Comparison of ENCODE assay signal across 31 cellular contexts in genomic region chr12:108906971-108907370, GRCh38. TPM values are rescaled to one million over a fixed set of nuclear protein-coding genes. Genes with fewer than 3 reads are reported as not detected.
"Had no signal": no experiment of that assay in that cellular context is flagged by ENCODE, and none has a peak within 500 bp of the region (broad histone marks: within the 10 kb centered on the region; RNA-seq: fewer than 3 reads in every experiment).

No MANE protein-coding gene starts in this region.

- H3K27ac ChIP-seq: SJCRH30, WERI-Rb-1 had no signal

- H3K27me3 ChIP-seq: SJCRH30 had no signal

- H3K4me2 ChIP-seq: SK-N-SH had no signal

- H3K9me3 ChIP-seq: SJCRH30, SK-N-SH had no signal

- H3K4me3 ChIP-seq: SJCRH30 had no signal

- H3K36me3 Mint-ChIP-seq: activated naive CD4-positive, alpha-beta T cell treated with anti-CD3 and anti-CD28 coated beads, Interleukin-2, amount 10 ng/mL, durations not matched to agents 7 days and 5 days; activated naive CD8-positive, alpha-beta T cell treated with anti-CD3 and anti-CD28 coated beads for 36 hours had no signal

- H3K36me3 ChIP-seq: SJCRH30, WERI-Rb-1 had no signal

- H3K9me3 Mint-ChIP-seq: activated CD4-positive, alpha-beta memory T cell treated with anti-CD3 and anti-CD28 coated beads, Interleukin-2, amount 10 ng/mL, durations not matched to agents 7 days and 5 days; activated naive CD4-positive, alpha-beta T cell treated with anti-CD3 and anti-CD28 coated beads, Interleukin-2, amount 10 ng/mL, durations not matched to agents 7 days and 5 days; activated naive CD8-positive, alpha-beta T cell treated with anti-CD3 and anti-CD28 coated beads for 36 hours; activated T-helper 17 cell treated with anti-CD3 and anti-CD28 coated beads, Interleukin-2, amount 50 U/mL, for 72 hours had no signal

- H3K9ac ChIP-seq: SK-N-SH had no signal

- DNase-seq: activated CD4-positive, alpha-beta memory T cell treated with anti-CD3 and anti-CD28 coated beads, Interleukin-2, amount 10 ng/mL, durations not matched to agents 7 days and 5 days; activated CD4-positive, alpha-beta T cell treated with anti-CD3 and anti-CD28 coated beads for 36 hours; activated CD4-positive, alpha-beta T cell treated with anti-CD3 and anti-CD28 coated beads, Interleukin-2, amount 50 U/mL, for 1 hour; activated gamma-delta T cell; activated naive CD4-positive, alpha-beta T cell treated with anti-CD3 and anti-CD28 coated beads, Interleukin-2, amount 10 ng/mL, durations not matched to agents 7 days and 5 days; activated naive CD8-positive, alpha-beta T cell treated with anti-CD3 and anti-CD28 coated beads for 36 hours; activated T-cell treated with anti-CD3 and anti-CD28 coated beads for 4 hours; activated T-cell treated with anti-CD3 and anti-CD28 coated beads, Interleukin-2, amount 50 U/mL, for 48 hours; cerebellar nuclear complex; Kasumi-1; NCI-H1092; NCI-H1417 treated with DMSO at 0.1 percent for 48 hours; NCI-H1694; NCI-H2029; NCI-H345; NCI-H510A; NCI-H526 treated with DMSO at 0.1 percent for 48 hours; NCI-H82; NK-92 treated with Interleukin-12 subunit alpha and Interleukin-12 subunit beta, amount 100 ng/mL, for 24 hours; OCI-M1; RPMI8226; SJCRH30; SK-N-SH; T-helper 1 cell; WERI-Rb-1 had no signal

- ATAC-seq: activated CD4-positive, alpha-beta T cell treated with anti-CD3 and anti-CD28 coated beads for 36 hours; activated T-helper 17 cell treated with anti-CD3 and anti-CD28 coated beads, Interleukin-2, amount 50 U/mL, for 72 hours; Panc1 had no signal

- H3K4me1 Mint-ChIP-seq: activated CD4-positive, alpha-beta memory T cell treated with anti-CD3 and anti-CD28 coated beads, Interleukin-2, amount 10 ng/mL, durations not matched to agents 7 days and 5 days; activated CD4-positive, alpha-beta T cell treated with anti-CD3 and anti-CD28 coated beads for 36 hours; activated naive CD4-positive, alpha-beta T cell treated with anti-CD3 and anti-CD28 coated beads, Interleukin-2, amount 10 ng/mL, durations not matched to agents 7 days and 5 days; activated naive CD8-positive, alpha-beta T cell treated with anti-CD3 and anti-CD28 coated beads for 36 hours; activated T-helper 17 cell treated with anti-CD3 and anti-CD28 coated beads, Interleukin-2, amount 50 U/mL, for 72 hours had no signal

- H3K4me3 Mint-ChIP-seq: activated CD4-positive, alpha-beta memory T cell treated with anti-CD3 and anti-CD28 coated beads, Interleukin-2, amount 10 ng/mL, durations not matched to agents 7 days and 5 days; activated CD4-positive, alpha-beta T cell treated with anti-CD3 and anti-CD28 coated beads for 36 hours; activated naive CD4-positive, alpha-beta T cell treated with anti-CD3 and anti-CD28 coated beads, Interleukin-2, amount 10 ng/mL, durations not matched to agents 7 days and 5 days; activated naive CD8-positive, alpha-beta T cell treated with anti-CD3 and anti-CD28 coated beads for 36 hours; activated T-helper 17 cell treated with anti-CD3 and anti-CD28 coated beads, Interleukin-2, amount 50 U/mL, for 72 hours had no signal

- H3K27ac Mint-ChIP-seq: activated CD4-positive, alpha-beta memory T cell treated with anti-CD3 and anti-CD28 coated beads, Interleukin-2, amount 10 ng/mL, durations not matched to agents 7 days and 5 days; activated CD4-positive, alpha-beta T cell treated with anti-CD3 and anti-CD28 coated beads for 36 hours; activated naive CD4-positive, alpha-beta T cell treated with anti-CD3 and anti-CD28 coated beads, Interleukin-2, amount 10 ng/mL, durations not matched to agents 7 days and 5 days; activated naive CD8-positive, alpha-beta T cell treated with anti-CD3 and anti-CD28 coated beads for 36 hours had no signal

RNA-seq across cellular contexts. Expression of gene DAO, which starts 27.1 kb away (rescaled TPM):
- total RNA-seq: activated CD4-positive, alpha-beta memory T cell treated with anti-CD3 and anti-CD28 coated beads, Interleukin-2, amount 10 ng/mL, durations not matched to agents 7 days and 5 days; activated CD4-positive, alpha-beta T cell treated with anti-CD3 and anti-CD28 coated beads for 36 hours; activated CD8-positive, alpha-beta memory T cell treated with anti-CD3 and anti-CD28 coated beads for 36 hours; activated naive CD8-positive, alpha-beta T cell treated with anti-CD3 and anti-CD28 coated beads for 36 hours; activated T-helper 17 cell treated with anti-CD3 and anti-CD28 coated beads, Interleukin-2, amount 50 U/mL, for 72 hours; cardiac septum; Right ventricle myocardium inferior; SJCRH30; T-helper 2 cell treated with Interferon-gamma antibody and Interleukin-4, amounts not matched to agents 100 ng/mL and 5 ng/mL, for 36 hours had no signal
